Comparison of ENCODE assay signal across 1 cellular context in the genomic region with DNA sequence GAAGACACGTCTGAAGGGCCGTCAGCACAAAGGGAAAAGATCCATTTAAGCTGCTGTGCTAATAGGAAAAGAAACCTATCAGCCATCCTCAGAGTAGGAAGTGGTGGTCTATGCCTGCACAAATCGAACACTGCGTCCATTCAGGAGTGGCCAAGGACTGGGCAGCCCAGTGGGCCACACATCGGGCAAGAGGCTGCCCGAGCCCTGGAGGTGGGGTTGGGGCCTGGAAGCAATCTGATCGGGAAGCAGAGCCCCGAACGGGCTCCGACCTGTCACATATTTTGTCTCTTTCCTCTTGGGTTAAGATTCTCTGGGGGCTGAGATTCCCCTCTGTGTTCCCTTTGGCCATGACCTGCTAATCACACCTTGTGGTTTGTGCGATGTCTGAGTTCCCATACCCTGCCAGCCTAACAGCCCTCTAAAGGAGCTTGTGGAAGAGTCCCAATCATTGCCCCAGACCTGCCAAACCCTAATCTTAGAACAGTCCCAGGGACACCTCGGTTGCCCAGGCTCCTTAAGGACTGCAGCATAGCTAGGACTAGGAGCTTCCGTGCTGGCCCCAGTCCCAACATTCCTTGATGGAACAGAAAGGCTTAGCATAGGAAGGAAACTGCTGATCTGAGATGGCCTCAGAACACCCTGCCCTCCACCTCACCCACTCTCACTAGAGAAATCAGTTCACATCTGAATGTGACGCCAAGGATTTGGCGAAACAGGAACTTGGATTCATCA.
TF ChIP-seq lines count a peak whose summit lies in the region.

No MANE protein-coding gene starts in this region.

TF ChIP-seq in HepG2, 621 proteins besides CTCF, POLR2A, EP300 and RAD21:
- TF ChIP-seq, protein P1, sequence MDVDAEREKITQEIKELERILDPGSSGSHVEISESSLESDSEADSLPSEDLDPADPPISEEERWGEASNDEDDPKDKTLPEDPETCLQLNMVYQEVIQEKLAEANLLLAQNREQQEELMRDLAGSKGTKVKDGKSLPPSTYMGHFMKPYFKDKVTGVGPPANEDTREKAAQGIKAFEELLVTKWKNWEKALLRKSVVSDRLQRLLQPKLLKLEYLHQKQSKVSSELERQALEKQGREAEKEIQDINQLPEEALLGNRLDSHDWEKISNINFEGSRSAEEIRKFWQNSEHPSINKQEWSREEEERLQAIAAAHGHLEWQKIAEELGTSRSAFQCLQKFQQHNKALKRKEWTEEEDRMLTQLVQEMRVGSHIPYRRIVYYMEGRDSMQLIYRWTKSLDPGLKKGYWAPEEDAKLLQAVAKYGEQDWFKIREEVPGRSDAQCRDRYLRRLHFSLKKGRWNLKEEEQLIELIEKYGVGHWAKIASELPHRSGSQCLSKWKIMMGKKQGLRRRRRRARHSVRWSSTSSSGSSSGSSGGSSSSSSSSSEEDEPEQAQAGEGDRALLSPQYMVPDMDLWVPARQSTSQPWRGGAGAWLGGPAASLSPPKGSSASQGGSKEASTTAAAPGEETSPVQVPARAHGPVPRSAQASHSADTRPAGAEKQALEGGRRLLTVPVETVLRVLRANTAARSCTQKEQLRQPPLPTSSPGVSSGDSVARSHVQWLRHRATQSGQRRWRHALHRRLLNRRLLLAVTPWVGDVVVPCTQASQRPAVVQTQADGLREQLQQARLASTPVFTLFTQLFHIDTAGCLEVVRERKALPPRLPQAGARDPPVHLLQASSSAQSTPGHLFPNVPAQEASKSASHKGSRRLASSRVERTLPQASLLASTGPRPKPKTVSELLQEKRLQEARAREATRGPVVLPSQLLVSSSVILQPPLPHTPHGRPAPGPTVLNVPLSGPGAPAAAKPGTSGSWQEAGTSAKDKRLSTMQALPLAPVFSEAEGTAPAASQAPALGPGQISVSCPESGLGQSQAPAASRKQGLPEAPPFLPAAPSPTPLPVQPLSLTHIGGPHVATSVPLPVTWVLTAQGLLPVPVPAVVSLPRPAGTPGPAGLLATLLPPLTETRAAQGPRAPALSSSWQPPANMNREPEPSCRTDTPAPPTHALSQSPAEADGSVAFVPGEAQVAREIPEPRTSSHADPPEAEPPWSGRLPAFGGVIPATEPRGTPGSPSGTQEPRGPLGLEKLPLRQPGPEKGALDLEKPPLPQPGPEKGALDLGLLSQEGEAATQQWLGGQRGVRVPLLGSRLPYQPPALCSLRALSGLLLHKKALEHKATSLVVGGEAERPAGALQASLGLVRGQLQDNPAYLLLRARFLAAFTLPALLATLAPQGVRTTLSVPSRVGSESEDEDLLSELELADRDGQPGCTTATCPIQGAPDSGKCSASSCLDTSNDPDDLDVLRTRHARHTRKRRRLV (CRISPR knock-in tag; IDR thresholded peaks at IDR 0.05): no peak
- TF ChIP-seq GZF1 (CRISPR knock-in tag; IDR thresholded peaks at IDR 0.05) (no peak), GABPA (IDR thresholded peaks at IDR 0.05; ENCODE audit: low read depth, low read length) (no peak), GABPA (CRISPR knock-in tag; IDR thresholded peaks at IDR 0.05; ENCODE audit: low read depth) (no peak), GABPB1 (CRISPR knock-in tag; IDR thresholded peaks at IDR 0.05) (no peak), DNMT1 (CRISPR knock-in tag; IDR thresholded peaks at IDR 0.05) (no peak), ZNF773 (CRISPR knock-in tag; IDR thresholded peaks at IDR 0.05; ENCODE audit: borderline replicate concordance) (no peak), KLF16 (CRISPR knock-in tag; IDR thresholded peaks at IDR 0.05) (no peak), ZNF430 (CRISPR knock-in tag; IDR thresholded peaks at IDR 0.05) (no peak), ZNF660 (CRISPR knock-in tag; IDR thresholded peaks at IDR 0.05; ENCODE audit: borderline replicate concordance, low read depth) (no peak), ZNF496 (CRISPR knock-in tag; IDR thresholded peaks at IDR 0.05; ENCODE audit: insufficient replicate concordance) (no peak), ZSCAN21 (CRISPR knock-in tag; IDR thresholded peaks at IDR 0.05; ENCODE audit: borderline replicate concordance) (no peak), MTF2 (CRISPR knock-in tag; IDR thresholded peaks at IDR 0.05; ENCODE audit: borderline replicate concordance) (no peak), SMARCC2 (IDR thresholded peaks at IDR 0.05) (no peak), SIX1 (CRISPR knock-in tag; IDR thresholded peaks at IDR 0.05; ENCODE audit: borderline replicate concordance) (no peak), ZNF30 (CRISPR knock-in tag; IDR thresholded peaks at IDR 0.05) (no peak)
- TF ChIP-seq, protein P2, sequence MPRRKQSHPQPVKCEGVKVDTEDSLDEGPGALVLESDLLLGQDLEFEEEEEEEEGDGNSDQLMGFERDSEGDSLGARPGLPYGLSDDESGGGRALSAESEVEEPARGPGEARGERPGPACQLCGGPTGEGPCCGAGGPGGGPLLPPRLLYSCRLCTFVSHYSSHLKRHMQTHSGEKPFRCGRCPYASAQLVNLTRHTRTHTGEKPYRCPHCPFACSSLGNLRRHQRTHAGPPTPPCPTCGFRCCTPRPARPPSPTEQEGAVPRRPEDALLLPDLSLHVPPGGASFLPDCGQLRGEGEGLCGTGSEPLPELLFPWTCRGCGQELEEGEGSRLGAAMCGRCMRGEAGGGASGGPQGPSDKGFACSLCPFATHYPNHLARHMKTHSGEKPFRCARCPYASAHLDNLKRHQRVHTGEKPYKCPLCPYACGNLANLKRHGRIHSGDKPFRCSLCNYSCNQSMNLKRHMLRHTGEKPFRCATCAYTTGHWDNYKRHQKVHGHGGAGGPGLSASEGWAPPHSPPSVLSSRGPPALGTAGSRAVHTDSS (CRISPR knock-in tag; conservative IDR thresholded peaks at IDR 0.05): no peak
- TF ChIP-seq, protein P3, sequence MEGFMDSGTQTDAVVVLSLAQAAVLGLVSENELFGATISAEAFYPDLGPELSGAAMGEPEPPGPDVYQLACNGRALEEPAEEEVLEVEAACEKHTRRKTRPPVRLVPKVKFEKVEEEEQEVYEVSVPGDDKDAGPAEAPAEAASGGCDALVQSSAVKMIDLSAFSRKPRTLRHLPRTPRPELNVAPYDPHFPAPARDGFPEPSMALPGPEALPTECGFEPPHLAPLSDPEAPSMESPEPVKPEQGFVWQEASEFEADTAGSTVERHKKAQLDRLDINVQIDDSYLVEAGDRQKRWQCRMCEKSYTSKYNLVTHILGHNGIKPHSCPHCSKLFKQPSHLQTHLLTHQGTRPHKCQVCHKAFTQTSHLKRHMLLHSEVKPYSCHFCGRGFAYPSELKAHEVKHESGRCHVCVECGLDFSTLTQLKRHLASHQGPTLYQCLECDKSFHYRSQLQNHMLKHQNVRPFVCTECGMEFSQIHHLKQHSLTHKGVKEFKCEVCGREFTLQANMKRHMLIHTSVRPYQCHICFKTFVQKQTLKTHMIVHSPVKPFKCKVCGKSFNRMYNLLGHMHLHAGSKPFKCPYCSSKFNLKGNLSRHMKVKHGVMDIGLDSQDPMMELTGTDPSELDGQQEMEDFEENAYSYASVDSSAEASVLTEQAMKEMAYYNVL (CRISPR knock-in tag; IDR thresholded peaks at IDR 0.05; ENCODE audit: borderline replicate concordance): no peak
- TF ChIP-seq, protein P4, sequence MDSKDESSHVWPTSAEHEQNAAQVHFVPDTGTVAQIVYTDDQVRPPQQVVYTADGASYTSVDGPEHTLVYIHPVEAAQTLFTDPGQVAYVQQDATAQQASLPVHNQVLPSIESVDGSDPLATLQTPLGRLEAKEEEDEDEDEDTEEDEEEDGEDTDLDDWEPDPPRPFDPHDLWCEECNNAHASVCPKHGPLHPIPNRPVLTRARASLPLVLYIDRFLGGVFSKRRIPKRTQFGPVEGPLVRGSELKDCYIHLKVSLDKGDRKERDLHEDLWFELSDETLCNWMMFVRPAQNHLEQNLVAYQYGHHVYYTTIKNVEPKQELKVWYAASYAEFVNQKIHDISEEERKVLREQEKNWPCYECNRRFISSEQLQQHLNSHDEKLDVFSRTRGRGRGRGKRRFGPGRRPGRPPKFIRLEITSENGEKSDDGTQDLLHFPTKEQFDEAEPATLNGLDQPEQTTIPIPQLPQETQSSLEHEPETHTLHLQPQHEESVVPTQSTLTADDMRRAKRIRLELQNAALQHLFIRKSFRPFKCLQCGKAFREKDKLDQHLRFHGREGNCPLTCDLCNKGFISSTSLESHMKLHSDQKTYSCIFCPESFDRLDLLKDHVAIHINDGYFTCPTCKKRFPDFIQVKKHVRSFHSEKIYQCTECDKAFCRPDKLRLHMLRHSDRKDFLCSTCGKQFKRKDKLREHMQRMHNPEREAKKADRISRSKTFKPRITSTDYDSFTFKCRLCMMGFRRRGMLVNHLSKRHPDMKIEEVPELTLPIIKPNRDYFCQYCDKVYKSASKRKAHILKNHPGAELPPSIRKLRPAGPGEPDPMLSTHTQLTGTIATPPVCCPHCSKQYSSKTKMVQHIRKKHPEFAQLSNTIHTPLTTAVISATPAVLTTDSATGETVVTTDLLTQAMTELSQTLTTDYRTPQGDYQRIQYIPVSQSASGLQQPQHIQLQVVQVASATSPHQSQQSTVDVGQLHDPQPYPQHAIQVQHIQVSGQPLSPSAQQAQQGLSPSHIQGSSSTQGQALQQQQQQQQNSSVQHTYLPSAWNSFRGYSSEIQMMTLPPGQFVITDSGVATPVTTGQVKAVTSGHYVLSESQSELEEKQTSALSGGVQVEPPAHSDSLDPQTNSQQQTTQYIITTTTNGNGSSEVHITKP (CRISPR knock-in tag; IDR thresholded peaks at IDR 0.05; ENCODE audit: low read depth): no peak
- TF ChIP-seq, protein P5, sequence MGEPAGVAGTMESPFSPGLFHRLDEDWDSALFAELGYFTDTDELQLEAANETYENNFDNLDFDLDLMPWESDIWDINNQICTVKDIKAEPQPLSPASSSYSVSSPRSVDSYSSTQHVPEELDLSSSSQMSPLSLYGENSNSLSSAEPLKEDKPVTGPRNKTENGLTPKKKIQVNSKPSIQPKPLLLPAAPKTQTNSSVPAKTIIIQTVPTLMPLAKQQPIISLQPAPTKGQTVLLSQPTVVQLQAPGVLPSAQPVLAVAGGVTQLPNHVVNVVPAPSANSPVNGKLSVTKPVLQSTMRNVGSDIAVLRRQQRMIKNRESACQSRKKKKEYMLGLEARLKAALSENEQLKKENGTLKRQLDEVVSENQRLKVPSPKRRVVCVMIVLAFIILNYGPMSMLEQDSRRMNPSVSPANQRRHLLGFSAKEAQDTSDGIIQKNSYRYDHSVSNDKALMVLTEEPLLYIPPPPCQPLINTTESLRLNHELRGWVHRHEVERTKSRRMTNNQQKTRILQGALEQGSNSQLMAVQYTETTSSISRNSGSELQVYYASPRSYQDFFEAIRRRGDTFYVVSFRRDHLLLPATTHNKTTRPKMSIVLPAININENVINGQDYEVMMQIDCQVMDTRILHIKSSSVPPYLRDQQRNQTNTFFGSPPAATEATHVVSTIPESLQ (CRISPR knock-in tag; conservative IDR thresholded peaks at IDR 0.05): no peak
